ENCODE assay signal across 8 cellular contexts in the genomic region with DNA sequence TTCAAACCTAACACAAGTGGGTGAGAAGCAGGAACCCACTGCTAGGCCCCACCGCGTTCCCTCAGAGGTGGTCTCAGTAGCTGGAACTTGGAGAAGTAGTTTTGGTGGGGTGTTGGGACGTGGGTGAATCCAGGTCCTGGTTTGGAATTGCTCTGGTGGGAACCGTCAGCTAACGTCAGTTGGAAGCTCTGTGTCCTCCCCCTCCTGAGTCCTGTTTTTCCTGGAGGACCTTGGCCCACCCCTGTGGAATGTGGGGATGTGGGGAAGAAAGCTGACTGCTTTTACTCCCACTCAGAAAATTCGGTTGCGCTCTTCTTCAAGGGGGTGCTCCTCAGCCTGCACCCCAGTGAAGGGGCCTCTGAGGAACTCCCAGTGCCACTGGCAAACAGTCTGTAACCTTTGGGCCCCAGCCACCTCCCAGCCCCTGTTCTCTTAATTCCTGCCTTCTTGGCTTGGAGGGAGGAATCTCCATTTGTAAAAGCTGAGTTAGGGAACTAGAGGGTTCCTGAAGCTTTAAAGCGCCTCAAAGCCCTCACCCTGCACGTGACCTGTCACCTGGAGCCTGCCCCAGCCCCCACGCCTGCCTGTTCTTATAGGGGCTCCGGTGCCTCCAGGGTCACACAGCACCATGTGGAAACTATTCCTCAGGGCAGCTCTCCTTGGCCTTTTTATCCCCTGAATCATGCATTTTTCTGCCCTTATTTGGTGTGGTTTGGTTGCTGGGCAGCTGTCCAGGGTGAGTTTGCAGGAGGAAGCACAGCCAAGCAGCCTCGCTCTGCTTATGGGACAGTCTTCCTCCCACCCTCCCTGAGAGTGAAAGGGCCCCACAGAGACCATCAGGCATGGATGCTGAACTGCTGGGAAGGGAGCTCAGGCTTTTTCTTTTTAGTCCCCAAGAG. TPM values are rescaled to one million over a fixed set of nuclear protein-coding genes. Genes with fewer than 3 reads are reported as not detected.
DNase-seq lines count a peak whose midpoint lies in the region; ATAC-seq, FAIRE-seq and TF ChIP-seq lines count a peak whose summit lies in the region.

No MANE protein-coding gene starts in this region.

- no peak for TF ChIP-seq CTCF in colonic mucosa (IDR thresholded peaks at IDR 0.05)

- no peak overlapping the region for H3K4me3 ChIP-seq in colonic mucosa

- H3K36me3 ChIP-seq in colonic mucosa = no peaks in the 10 kb centered on the region

- H3K27me3 ChIP-seq in colonic mucosa (no peaks in the 10 kb centered on the region), layer of hippocampus (ENCODE audit: control insufficient read depth, insufficient read depth, low read length) (no peaks in the 10 kb centered on the region)

- peak; percentile 32 for FAIRE-seq in A204.1 (lab: Jason Lieb, UNC)

- H3K27ac ChIP-seq in colonic mucosa = peak overlapping the region; percentile 95
- H3K27ac ChIP-seq in layer of hippocampus (ENCODE audit: low read depth, low read length) = peak overlapping the region; percentile 96

- peak overlapping the region; percentile 33 to 76 for H3K9ac ChIP-seq in colonic mucosa (ENCODE audit: low read depth in 2 of 2, low read length in 2 of 2)

- intact Hi-C loops in colonic mucosa (cut with DNase I) = loop anchor here (5.0 kb wide), 1 partner anchor 197 kb away; no protein-coding TSS in a partner anchor

- H3K4me1 ChIP-seq in colonic mucosa = peaks cover 39% of the 10 kb centered on the region

- ATAC-seq in HG02885 (IDR thresholded peaks at IDR 0.05; ENCODE audit: poor library complexity, unreplicated experiment) = no peak

- H3K9me3 ChIP-seq in colonic mucosa = no peaks in the 10 kb centered on the region

- DNase-seq in LoVo (ENCODE audit: low spot score) (peak; percentile 54), colonic mucosa (peak; percentile 87), stromal cell of bone marrow (ENCODE audit: low read depth) (peak; percentile 100), NCI-H1092 treated with DMSO at 0.1 percent for 48 hours (lab: John Stamatoyannopoulos, UW) (no peak)
- DNase-seq in stimulated activated CD4-positive, alpha-beta T cell treated with anti-CD3 and anti-CD28 coated beads, Interleukin-2, amount 100 ng/mL, for 48 hours = no peak

RNA-seq across cellular contexts. Expression of a gene that starts 16.2 kb away (rescaled TPM):
- total RNA-seq in colonic mucosa = 10 to 100 TPM; 27.8 to 38.6 TPM

RNA-seq across cellular contexts. Expression of a gene that starts 32.9 kb away (rescaled TPM):
- 1 to 10 TPM in 1 of 2 donors, under 1 TPM in 1; 0.88 to 1.7 TPM for total RNA-seq in colonic mucosa

RNA-seq across cellular contexts. Expression of a gene that starts 42.2 kb away (rescaled TPM):
- total RNA-seq in colonic mucosa = 100 to 1,000 TPM in 1 of 2 donors, 10 to 100 TPM in 1; 94.2 to 176 TPM

RNA-seq across cellular contexts. Expression of a gene that starts 47.1 kb away (rescaled TPM):
- total RNA-seq in colonic mucosa = 10 to 100 TPM; 79.6 to 83.0 TPM

RNA-seq across cellular contexts. Expression of a gene that starts 57.7 kb away (rescaled TPM):
- 10 to 100 TPM in 1 of 2 donors, 1 to 10 TPM in 1; 2.2 to 11.6 TPM for total RNA-seq in colonic mucosa

Comparison
In these comparisons a context has a peak if more than half of its experiments do, and no peak if none do; other contexts are left out.
1. DNase-seq: peak in LoVo (single experiment), colonic mucosa (single experiment) and stromal cell of bone marrow (single experiment); none in stimulated activated CD4-positive, alpha-beta T cell treated with anti-CD3 and anti-CD28 coated beads, Interleukin-2, amount 100 ng/mL, for 48 hours (0 of 2) and NCI-H1092 treated with DMSO at 0.1 percent for 48 hours (single experiment).